1 cellular context compared by ENCODE assay signal in genomic region chr11:120532082-120532481, GRCh38.
TF ChIP-seq lines count a peak whose summit lies in the region.

No MANE protein-coding gene starts in this region.

TF ChIP-seq in HepG2, 621 proteins besides CTCF, POLR2A, EP300 and RAD21 (continued from another document and continues in another):
- TF ChIP-seq EEA1 (CRISPR knock-in tag; IDR thresholded peaks at IDR 0.05; ENCODE audit: borderline replicate concordance) (no peak), CEBPB (IDR thresholded peaks at IDR 0.05; ENCODE audit: borderline replicate concordance, low read depth, low read length) (peak; percentile 5; the same call in 1 of the 2 replicates), HMGXB4 (CRISPR knock-in tag; IDR thresholded peaks at IDR 0.05; ENCODE audit: borderline replicate concordance in 1 of 2, low read depth in 1 of 2) (no peak), SAFB2 (CRISPR knock-in tag; IDR thresholded peaks at IDR 0.05; ENCODE audit: borderline replicate concordance, low read depth) (no peak), GATAD2A (CRISPR knock-in tag; IDR thresholded peaks at IDR 0.05) (peak; percentile 62; the same call in 1 of the 2 replicates), PITX1 (CRISPR knock-in tag; IDR thresholded peaks at IDR 0.05) (peak; percentile 85), RARA (CRISPR knock-in tag; IDR thresholded peaks at IDR 0.05) (peak; percentile 82), LCORL (IDR thresholded peaks at IDR 0.05) (no peak), LCORL (CRISPR knock-in tag; IDR thresholded peaks at IDR 0.05) (peak; percentile 71), ZFP91 (CRISPR knock-in tag; IDR thresholded peaks at IDR 0.05; ENCODE audit: borderline replicate concordance) (0 out of 2 replicates have a peak, but pooled peaks have one; percentile 31), ESRRA (CRISPR knock-in tag; IDR thresholded peaks at IDR 0.05; ENCODE audit: low read depth) (peak; percentile 63; the same call in 1 of the 2 replicates), ZNF687 (CRISPR knock-in tag; IDR thresholded peaks at IDR 0.05) (peak; percentile 35), PPARG (CRISPR knock-in tag; conservative IDR thresholded peaks at IDR 0.05) (no peak), SOX6 (IDR thresholded peaks at IDR 0.05) (no peak), SOX6 (CRISPR knock-in tag; IDR thresholded peaks at IDR 0.05) (peak; percentile 81), ZNF281 (CRISPR knock-in tag; IDR thresholded peaks at IDR 0.05; ENCODE audit: borderline replicate concordance) (peak; percentile 90), FOXP1 (IDR thresholded peaks at IDR 0.05) (no peak), FOXP1 (CRISPR knock-in tag; IDR thresholded peaks at IDR 0.05) (no peak), SMYD3 (CRISPR knock-in tag; IDR thresholded peaks at IDR 0.05) (no peak), ASH2L (IDR thresholded peaks at IDR 0.05; ENCODE audit: insufficient read length, low read depth, low read length) (peak; percentile 0), NR2C2 (CRISPR knock-in tag; IDR thresholded peaks at IDR 0.05; ENCODE audit: borderline replicate concordance) (peak; percentile 27; the same call in 1 of the 2 replicates), SALL1 (CRISPR knock-in tag; IDR thresholded peaks at IDR 0.05) (peak; percentile 52; the same call in 1 of the 2 replicates), SOX5 (CRISPR knock-in tag; IDR thresholded peaks at IDR 0.05; ENCODE audit: borderline replicate concordance) (peak; percentile 69), TEAD3 (CRISPR knock-in tag; optimal IDR thresholded peaks at IDR 0.05; ENCODE audit: borderline replicate concordance) (peak; percentile 21), UBTF (CRISPR knock-in tag; IDR thresholded peaks at IDR 0.05) (0 out of 2 replicates have a peak, but pooled peaks have one; percentile 15), NR2F2 (IDR thresholded peaks at IDR 0.05; ENCODE audit: borderline replicate concordance, low read depth) (peak; percentile 69), MTA1 (CRISPR knock-in tag; IDR thresholded peaks at IDR 0.05; ENCODE audit: borderline replicate concordance) (peak; percentile 60; the same call in 1 of the 2 replicates), NR2F1 (CRISPR knock-in tag; IDR thresholded peaks at IDR 0.05) (0 out of 4 replicates have a peak, but pooled peaks of 1 of the 2 experiments have one; percentile 23), TRIM22 (IDR thresholded peaks at IDR 0.05) (no peak), SP5 (CRISPR knock-in tag; IDR thresholded peaks at IDR 0.05; ENCODE audit: borderline replicate concordance, low read depth) (peak; percentile 54; the same call in 1 of the 2 replicates), RBM39 (IDR thresholded peaks at IDR 0.05; ENCODE audit: low read depth, low read length, poor library complexity, severe bottlenecking) (peak; percentile 33), ZBTB7B (CRISPR knock-in tag; IDR thresholded peaks at IDR 0.05) (peak; percentile 77; the same call in 1 of the 2 replicates), WIZ (CRISPR knock-in tag; IDR thresholded peaks at IDR 0.05) (no peak), ZBTB7A (CRISPR knock-in tag; IDR thresholded peaks at IDR 0.05) (peak; percentile 35; the same call in 1 of the 2 replicates), ZEB1 (IDR thresholded peaks at IDR 0.05; ENCODE audit: insufficient replicate concordance, low read depth) (no peak), NCOR1 (IDR thresholded peaks at IDR 0.05; ENCODE audit: borderline replicate concordance, low read length) (peak; percentile 97), HNF4A (CRISPR knock-in tag; IDR thresholded peaks at IDR 0.05) (peak; percentile 87), ZNF572 (CRISPR knock-in tag; IDR thresholded peaks at IDR 0.05) (no peak), ZNF879 (CRISPR knock-in tag; IDR thresholded peaks at IDR 0.05) (no peak), GTF3A (CRISPR knock-in tag; conservative IDR thresholded peaks at IDR 0.05) (no peak), PAXIP1 (CRISPR knock-in tag; conservative IDR thresholded peaks at IDR 0.05) (peak; percentile 58), PATZ1 (CRISPR knock-in tag; IDR thresholded peaks at IDR 0.05) (peak; percentile 65; the same call in 1 of the 2 replicates)
